ENCODE assay signal across 18 cellular contexts in genomic region chr20:63766695-63767426, GRCh38. TPM values are rescaled to one million over a fixed set of nuclear protein-coding genes. Genes with fewer than 3 reads are reported as not detected.
DNase-seq lines count a peak whose midpoint lies in the region; ATAC-seq and TF ChIP-seq lines count a peak whose summit lies in the region.
"Had no signal": no experiment of that assay in that cellular context is flagged by ENCODE, and none has a peak within 500 bp of the region (broad histone marks: within the 10 kb centered on the region; RNA-seq: fewer than 3 reads in every experiment).

No MANE protein-coding gene starts in this region.

- no peak overlapping the region for H3K14ac ChIP-seq in neuronal stem cell (ENCODE audit: low read length)

- no peak for DNase-seq in left ventricle myocardium superior
- DNase-seq in Right ventricle myocardium superior: no peak
- peak; percentile 92 for DNase-seq in NCI-H2171 treated with DMSO at 0.1 percent for 48 hours (lab: John Stamatoyannopoulos, UW)
- no peak for DNase-seq in neuronal stem cell (ENCODE audit: low spot score)
- no peak for DNase-seq in endothelial cell (ENCODE audit: low spot score)
- DNase-seq in GM23248: no peak
- DNase-seq: BE2C; Caco-2; CD4-positive, CD25-positive, alpha-beta regulatory T cell; GF-D8; HCEC 1CT; Kasumi-1; MG63; NCI-H1048; NCI-H1436; NCI-H2029 treated with DMSO at 0.1 percent for 48 hours; SJCRH30 had no signal

- no peak overlapping the region for H2AFZ ChIP-seq in neuronal stem cell (ENCODE audit: low read length)
- H2AFZ ChIP-seq in GM23248: no peak overlapping the region

- no peak overlapping the region for H3K4me3 ChIP-seq in neuronal stem cell (ENCODE audit: low read length in 2 of 2)
- no peak overlapping the region for H3K4me3 ChIP-seq in GM23248
- H3K4me3 ChIP-seq: MG63, SJCRH30 had no signal

- no peak overlapping the region for H3K18ac ChIP-seq in neuronal stem cell (ENCODE audit: low read length)

- TF ChIP-seq CTCF in endothelial cell (IDR thresholded peaks at IDR 0.05; ENCODE audit: unreplicated experiment): no peak

- no peaks in the 10 kb centered on the region for H3K9me2 ChIP-seq in GM23248 (ENCODE audit: insufficient read depth)

- peaks cover 0 to 2% of the 10 kb centered on the region in 2 donors for H3K9me3 ChIP-seq in neuronal stem cell (replicated peaks in 1 of 2; ENCODE audit: control insufficient read depth in 2 of 2, insufficient read depth in 1 of 2, low read depth in 1 of 2, low read length in 2 of 2)
- H3K9me3 ChIP-seq in GM23248 (ENCODE audit: low read depth): no peaks in the 10 kb centered on the region
- H3K9me3 ChIP-seq: BE2C, Caco-2, MG63, SJCRH30 had no signal

- no peak overlapping the region for H3K4ac ChIP-seq in neuronal stem cell (ENCODE audit: low read length)

- no peak overlapping the region for H3K27ac Mint-ChIP-seq in endothelial cell (ENCODE audit: unreplicated experiment)
- H3K27ac Mint-ChIP-seq: IgD-negative memory B cell had no signal

- no peaks in the 10 kb centered on the region for H3K4me1 ChIP-seq in neuronal stem cell (ENCODE audit: control insufficient read depth in 2 of 2, insufficient read depth in 1 of 2, low read depth in 1 of 2, low read length in 2 of 2)
- H3K4me1 ChIP-seq in GM23248 (ENCODE audit: insufficient read depth): no peaks in the 10 kb centered on the region
- H3K4me1 ChIP-seq: BE2C, Caco-2, SJCRH30 had no signal

- H3K79me2 ChIP-seq in GM23248 (ENCODE audit: insufficient read depth): no peaks in the 10 kb centered on the region

- H4K8ac ChIP-seq in neuronal stem cell (ENCODE audit: low read depth, low read length): no peak overlapping the region

- H3K27ac ChIP-seq in neuronal stem cell (replicated peaks; ENCODE audit: low read length): no peak overlapping the region
- no peak overlapping the region for H3K27ac ChIP-seq in GM23248
- H3K27ac ChIP-seq: SJCRH30 had no signal

- ATAC-seq in left ventricle myocardium superior: peak; percentile 8
- ATAC-seq in Right ventricle myocardium superior (ENCODE audit: poor library complexity): no peak

- H3K23ac ChIP-seq in neuronal stem cell (ENCODE audit: low read depth, low read length, poor library complexity): no peak overlapping the region

- peaks cover 45% of the 10 kb centered on the region for H3K36me3 Mint-ChIP-seq in endothelial cell (ENCODE audit: low read depth, unreplicated experiment)
- H3K36me3 Mint-ChIP-seq: CD4-positive, CD25-positive, alpha-beta regulatory T cell; IgD-negative memory B cell had no signal

- H4K91ac ChIP-seq in neuronal stem cell (ENCODE audit: low read depth, low read length, poor library complexity): no peak overlapping the region

- H2BK15ac ChIP-seq in neuronal stem cell (ENCODE audit: low read length): no peak overlapping the region

- H3K4me3 Mint-ChIP-seq in endothelial cell (ENCODE audit: unreplicated experiment): no peak overlapping the region
- H3K4me3 Mint-ChIP-seq: CD4-positive, CD25-positive, alpha-beta regulatory T cell; IgD-negative memory B cell had no signal

- peaks cover 3 to 73% of the 10 kb centered on the region in 2 donors for H3K36me3 ChIP-seq in neuronal stem cell (replicated peaks in 1 of 2; ENCODE audit: control insufficient read depth in 2 of 2, insufficient read depth in 2 of 2, low read length in 2 of 2)
- no peaks in the 10 kb centered on the region for H3K36me3 ChIP-seq in GM23248 (ENCODE audit: low read depth)
- H3K36me3 ChIP-seq: BE2C, SJCRH30 had no signal

- peaks cover 3% of the 10 kb centered on the region for H3K79me1 ChIP-seq in neuronal stem cell (ENCODE audit: low read depth, low read length)

- no peak overlapping the region for H2BK12ac ChIP-seq in neuronal stem cell (ENCODE audit: low read length)

- no peaks in the 10 kb centered on the region for H4K20me1 ChIP-seq in GM23248 (ENCODE audit: insufficient read depth)

- H3K27me3 ChIP-seq in neuronal stem cell (ENCODE audit: control insufficient read depth in 3 of 3, insufficient read depth in 3 of 3, low read depth in 1 of 3, low read length in 3 of 3): no peaks in the 10 kb centered on the region
- no peaks in the 10 kb centered on the region for H3K27me3 ChIP-seq in GM23248 (replicated peaks; ENCODE audit: insufficient read depth)
- H3K27me3 ChIP-seq: BE2C, MG63, SJCRH30 had no signal

- H2AK5ac ChIP-seq in neuronal stem cell (ENCODE audit: low read depth, low read length): no peak overlapping the region

- H3K4me2 ChIP-seq in neuronal stem cell (ENCODE audit: insufficient read depth, low read length, poor library complexity, severe bottlenecking): no peak overlapping the region
- no peak overlapping the region for H3K4me2 ChIP-seq in GM23248 (ENCODE audit: unreplicated experiment)

- H3K27me3 Mint-ChIP-seq in endothelial cell (ENCODE audit: unreplicated experiment): peaks cover 8% of the 10 kb centered on the region
- H3K27me3 Mint-ChIP-seq: CD4-positive, CD25-positive, alpha-beta regulatory T cell had no signal

- peak overlapping the region; percentile 39 for H2BK5ac ChIP-seq in neuronal stem cell (ENCODE audit: low read length)

- whole genome bisulfite sequencing in neuronal stem cell (ENCODE audit: extremely low coverage in 2 of 2, insufficient read length in 2 of 2, insufficient replicate concordance in 1 of 2), 2 donors: no CpG with 5 or more reads among the region's 38 CpGs
- 89 to 94% methylated on average over 33 to 38 of the region's 38 CpGs for WGBS in GM23248 (ENCODE audit: low coverage in 1 of 2, low lambda C conversion rate in 2 of 2, missing lambda C conversion rate in 2 of 2), 2 experiments

- no peak overlapping the region for H3K9ac ChIP-seq in neuronal stem cell (ENCODE audit: low read depth, low read length, poor library complexity)
- no peak overlapping the region for H3K9ac ChIP-seq in GM23248

- no peak overlapping the region for H2BK120ac ChIP-seq in neuronal stem cell (ENCODE audit: low read depth, low read length)

- intact Hi-C loops in left ventricle myocardium superior (cut with micrococcal nuclease): no loop called here
- intact Hi-C loops in Right ventricle myocardium superior (cut with DNase I): no loop called here

- H3K4me1 Mint-ChIP-seq in endothelial cell (ENCODE audit: unreplicated experiment): no peaks in the 10 kb centered on the region
- H3K4me1 Mint-ChIP-seq: IgD-negative memory B cell had no signal

- H3F3A ChIP-seq in GM23248 (ENCODE audit: insufficient read depth): no peaks in the 10 kb centered on the region

- no peaks in the 10 kb centered on the region for H3K9me3 Mint-ChIP-seq in endothelial cell (ENCODE audit: unreplicated experiment)
- H3K9me3 Mint-ChIP-seq: CD4-positive, CD25-positive, alpha-beta regulatory T cell; IgD-negative memory B cell had no signal

- in situ Hi-C loops in GM23248 (cut with MboI): no loop called here

RNA-seq across cellular contexts. Expression of gene SLC2A4RG, which starts 27.3 kb away (rescaled TPM):
- total RNA-seq in left ventricle myocardium superior (104 TPM), Right ventricle myocardium superior (95.0 TPM), endothelial cell (ENCODE audit: unreplicated experiment) (69.6 TPM)
- 43.6 TPM for polyA plus RNA-seq in neuronal stem cell (2013, experiment 1 of 2)
- polyA plus RNA-seq in neuronal stem cell (2013, experiment 2 of 2): 43.1 TPM
- total RNA-seq in GM23248 (2014; rRNA removed; shearing (Covaris generic)): 63.9 and 64.9 TPM in 2 replicates
- 21.3 and 22.7 TPM in 2 replicates for polyA plus RNA-seq in GM23248 (2016; fragmentation: Nextera tagmentation; extraction: Ambion mirVana)

RNA-seq across cellular contexts. Expression of gene LIME1, which starts 30.4 kb away (rescaled TPM):
- total RNA-seq in left ventricle myocardium superior (2.7 TPM), Right ventricle myocardium superior (1.6 TPM), endothelial cell (ENCODE audit: unreplicated experiment) (8.1 TPM)
- 3.2 TPM for polyA plus RNA-seq in neuronal stem cell (2013, experiment 1 of 2)
- polyA plus RNA-seq in neuronal stem cell (2013, experiment 2 of 2): 2.9 TPM
- 14.1 and 32.0 TPM in 2 replicates for total RNA-seq in GM23248 (2014; rRNA removed; shearing (Covaris generic))
- polyA plus RNA-seq in GM23248 (2016; fragmentation: Nextera tagmentation; extraction: Ambion mirVana): 2.4 and 3.7 TPM in 2 replicates

RNA-seq across cellular contexts. Expression of gene ZGPAT, which starts 59.0 kb away (rescaled TPM):
- total RNA-seq in left ventricle myocardium superior: 16.2 TPM
- 16.0 TPM for total RNA-seq in Right ventricle myocardium superior
- polyA plus RNA-seq in neuronal stem cell (2013, experiment 1 of 2): 11.0 TPM
- polyA plus RNA-seq in neuronal stem cell (2013, experiment 2 of 2): 11.0 TPM
- 34.9 TPM for total RNA-seq in endothelial cell (ENCODE audit: unreplicated experiment)
- total RNA-seq in GM23248 (2014; rRNA removed; shearing (Covaris generic)): 26.2 and 28.5 TPM in 2 replicates
- 19.9 and 22.7 TPM in 2 replicates for polyA plus RNA-seq in GM23248 (2016; fragmentation: Nextera tagmentation; extraction: Ambion mirVana)

RNA-seq across cellular contexts. Expression of gene ARFRP1, which starts 59.1 kb away (rescaled TPM):
- total RNA-seq in left ventricle myocardium superior (46.5 TPM), Right ventricle myocardium superior (32.2 TPM), endothelial cell (ENCODE audit: unreplicated experiment) (33.4 TPM)
- polyA plus RNA-seq in neuronal stem cell (2013, experiment 1 of 2): 8.8 TPM
- 8.0 TPM for polyA plus RNA-seq in neuronal stem cell (2013, experiment 2 of 2)
- 61.4 and 65.9 TPM in 2 replicates for total RNA-seq in GM23248 (2014; rRNA removed; shearing (Covaris generic))
- 57.6 and 60.8 TPM in 2 replicates for polyA plus RNA-seq in GM23248 (2016; fragmentation: Nextera tagmentation; extraction: Ambion mirVana)
